ENCODE assay signal across 4 cellular contexts in the genomic region with DNA sequence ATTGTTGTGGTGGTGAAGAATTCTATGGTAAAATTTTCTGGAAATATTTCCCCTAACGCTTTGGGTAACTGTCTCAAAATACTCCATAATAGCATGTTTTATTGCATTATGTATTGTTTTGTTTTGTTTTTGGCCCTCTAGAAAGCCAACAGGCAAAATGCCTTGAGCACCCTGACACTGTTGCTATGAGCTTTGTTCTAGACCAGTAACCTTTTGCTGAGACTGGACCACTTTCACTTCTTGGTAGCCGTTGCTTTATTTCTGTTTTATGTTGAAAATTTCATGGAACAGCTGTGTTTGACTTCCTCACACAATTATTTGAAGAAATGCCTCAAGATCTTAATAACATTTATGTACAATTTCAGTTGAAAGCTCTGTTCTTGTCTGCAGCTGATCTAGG.
DNase-seq lines count a peak whose midpoint lies in the region; ATAC-seq, FAIRE-seq and TF ChIP-seq lines count a peak whose summit lies in the region.
"Not testable (repeated sequence)": the region's sequence is repeated elsewhere in the genome, so short reads cannot be mapped to it uniquely, and the experiment has no call there.

No MANE protein-coding gene starts in this region.

- TF ChIP-seq EP300 in A549 (IDR thresholded peaks at IDR 0.05); H1 (IDR thresholded peaks at IDR 0.05; ENCODE audit: borderline replicate concordance in 1 of 2, low read depth in 2 of 2, low read length in 2 of 2): not testable (repeated sequence)

- H3K18ac ChIP-seq in H1 (ENCODE audit: extremely low read depth, low read length), result not testable (repeated sequence)

- CTCF ChIA-PET in A549 (lab: Yijun Ruan, JAX); H1 (lab: Charles Lee; ENCODE audit: partially characterized antibody): not testable (repeated sequence)

- TF ChIP-seq RAD21 in A549 (conservative IDR thresholded peaks at IDR 0.05 in 1 of 2, IDR thresholded peaks at IDR 0.05 in 1 of 2); H1 (IDR thresholded peaks at IDR 0.05 in 1 of 2, conservative IDR thresholded peaks at IDR 0.05 in 1 of 2; ENCODE audit: low read depth in 2 of 2, low read length in 2 of 2): not testable (repeated sequence)

- not testable (repeated sequence) for H3K4ac ChIP-seq in H1 (replicated peaks; ENCODE audit: insufficient read length, low read depth, low read length)

- H3K4me3 ChIP-seq in A549; DND-41 (ENCODE audit: low read depth in 1 of 2, low read length in 2 of 2); H1 (ENCODE audit: extremely low read depth in 1 of 4, insufficient read depth in 2 of 4, low read depth in 3 of 4, low read length in 4 of 4); small intestine (ENCODE audit: low read depth in 1 of 2, low read length in 2 of 2): not testable (repeated sequence)

- not testable (repeated sequence) for H3K9me3 ChIP-seq in A549; DND-41 (ENCODE audit: insufficient read depth, low read length, severe bottlenecking); H1 (ENCODE audit: insufficient read depth in 2 of 2, low read depth in 1 of 2, low read length in 1 of 2); small intestine (ENCODE audit: control insufficient read depth, low read depth)

- not testable (repeated sequence) for H4K8ac ChIP-seq in H1 (ENCODE audit: extremely low read depth, insufficient read depth, low read length)

- H3K4me2 ChIP-seq in A549; DND-41 (ENCODE audit: insufficient read depth, low read length); H1 (ENCODE audit: insufficient read depth in 1 of 2, low read depth in 2 of 2, low read length in 2 of 2): not testable (repeated sequence)

- H3K56ac ChIP-seq in H1 (replicated peaks; ENCODE audit: insufficient read length, low read depth, low read length), result not testable (repeated sequence)

- H3K9ac ChIP-seq in DND-41 (ENCODE audit: low read depth, low read length); H1 (replicated peaks in 1 of 4; ENCODE audit: extremely low read depth in 1 of 4, low read depth in 3 of 4, low read length in 3 of 4): not testable (repeated sequence)

- FAIRE-seq in A549 (lab: Jason Lieb, UNC), result peak; percentile 94
- FAIRE-seq in H1 (lab: Jason Lieb, UNC), result peak; percentile 66
- FAIRE-seq in small intestine (lab: Jason Lieb, UNC), result peak; percentile 51

- H4K20me1 ChIP-seq in DND-41 (ENCODE audit: insufficient read depth, low read length); H1 (replicated peaks in 1 of 2; ENCODE audit: control insufficient read depth in 1 of 2, insufficient read depth in 2 of 2, low read length in 2 of 2): not testable (repeated sequence)

- ATAC-seq in A549, result not testable (repeated sequence)
- ATAC-seq in DND-41 (ENCODE audit: insufficient read depth, low read depth), result peak; percentile 60; the same call in 2 of the 3 replicates

- H2BK5ac ChIP-seq in H1 (ENCODE audit: low read depth, low read length), result not testable (repeated sequence)

- H2BK15ac ChIP-seq in H1 (ENCODE audit: low read length), result not testable (repeated sequence)

- H3K23me2 ChIP-seq in H1 (ENCODE audit: low read depth, low read length), result not testable (repeated sequence)

- not testable (repeated sequence) for H2AK5ac ChIP-seq in H1 (ENCODE audit: low read depth, low read length)

- not testable (repeated sequence) for H3K27ac ChIP-seq in A549; DND-41 (ENCODE audit: low read length); H1 (ENCODE audit: low read depth, low read length); small intestine (ENCODE audit: low read depth in 1 of 2, low read length in 1 of 2)

- not testable (repeated sequence) for H2AFZ ChIP-seq in DND-41 (ENCODE audit: low read depth, low read length); H1 (ENCODE audit: low read length)

- WGBS in A549 (ENCODE audit: missing lambda C conversion rate), result no CpG with 5 or more reads among the region's 2 CpGs
- WGBS in H1 (ENCODE audit: extremely low coverage in 1 of 2, insufficient coverage in 1 of 2, insufficient read length in 1 of 2, insufficient replicate concordance in 2 of 2, low coverage in 1 of 2, low lambda C conversion rate in 2 of 2, missing lambda C conversion rate in 1 of 2), 2 experiments, result no CpG with 5 or more reads among the region's 2 CpGs
- WGBS in small intestine, 3 donors, result no CpG with 5 or more reads among the region's 2 CpGs

- TF ChIP-seq CTCF in A549 (IDR thresholded peaks at IDR 0.05); DND-41 (IDR thresholded peaks at IDR 0.05; ENCODE audit: borderline replicate concordance, extremely low read depth, low read length, poor library complexity, severe bottlenecking); H1 (IDR thresholded peaks at IDR 0.05; ENCODE audit: control extremely low read depth in 1 of 3, insufficient read depth in 1 of 3, low read depth in 1 of 3, low read length in 3 of 3): not testable (repeated sequence)

- H3K4me1 ChIP-seq in A549; DND-41 (ENCODE audit: insufficient read depth, low read length); H1 (replicated peaks in 1 of 4; ENCODE audit: control insufficient read depth in 3 of 4, insufficient read depth in 4 of 4, low read length in 3 of 4); small intestine (ENCODE audit: control insufficient read depth in 2 of 2, insufficient read depth in 1 of 2, low read depth in 1 of 2, low read length in 1 of 2): not testable (repeated sequence)

- not testable (repeated sequence) for H3K36me3 ChIP-seq in DND-41 (ENCODE audit: insufficient read depth, low read length); H1 (ENCODE audit: control insufficient read depth in 2 of 4, insufficient read depth in 4 of 4, low read length in 3 of 4); small intestine (ENCODE audit: control insufficient read depth in 2 of 2, insufficient read depth in 2 of 2, low read length in 2 of 2)

- H3K79me2 ChIP-seq in DND-41 (ENCODE audit: insufficient read depth, low read length); H1 (ENCODE audit: control insufficient read depth in 1 of 2, insufficient read depth in 2 of 2, low read length in 2 of 2): not testable (repeated sequence)

- H3K23ac ChIP-seq in H1 (ENCODE audit: insufficient read length), result not testable (repeated sequence)

- POLR2A ChIA-PET in A549 (lab: Yijun Ruan, JAX); H1 (lab: Charles Lee; ENCODE audit: partially characterized antibody): not testable (repeated sequence)

- H2BK20ac ChIP-seq in H1 (ENCODE audit: low read length), result not testable (repeated sequence)

- H4K5ac ChIP-seq in H1 (ENCODE audit: insufficient read length, low read depth, low read length), result not testable (repeated sequence)

- not testable (repeated sequence) for DNase-seq in A549 (ENCODE audit: low read depth in 1 of 2, low spot score in 1 of 2); DND-41; H1 (ENCODE audit: low read depth in 1 of 2, low spot score in 2 of 2); small intestine

- not testable (repeated sequence) for H3K14ac ChIP-seq in H1 (ENCODE audit: insufficient read length)

- H3K27me3 ChIP-seq in DND-41 (ENCODE audit: insufficient read depth, low read length, poor library complexity); H1 (replicated peaks in 1 of 4; ENCODE audit: control insufficient read depth in 3 of 4, extremely low read depth in 1 of 4, insufficient read depth in 3 of 4, low read length in 3 of 4); small intestine (ENCODE audit: control insufficient read depth in 2 of 2, insufficient read depth in 2 of 2, low read length in 2 of 2): not testable (repeated sequence)

- not testable (repeated sequence) for H2BK120ac ChIP-seq in H1 (replicated peaks; ENCODE audit: low read depth, low read length)

- not testable (repeated sequence) for TF ChIP-seq POLR2A in A549 (IDR thresholded peaks at IDR 0.05; ENCODE audit: low read length); H1 (IDR thresholded peaks at IDR 0.05; ENCODE audit: control extremely low read depth in 1 of 2, low read depth in 2 of 2, low read length in 2 of 2)

- not testable (repeated sequence) for H2BK12ac ChIP-seq in H1 (ENCODE audit: low read depth, low read length)

- not testable (repeated sequence) for H4K91ac ChIP-seq in H1 (replicated peaks; ENCODE audit: insufficient read length, low read length)

- H3K79me1 ChIP-seq in H1 (ENCODE audit: low read depth, low read length), result not testable (repeated sequence)
